In the genomic region with DNA sequence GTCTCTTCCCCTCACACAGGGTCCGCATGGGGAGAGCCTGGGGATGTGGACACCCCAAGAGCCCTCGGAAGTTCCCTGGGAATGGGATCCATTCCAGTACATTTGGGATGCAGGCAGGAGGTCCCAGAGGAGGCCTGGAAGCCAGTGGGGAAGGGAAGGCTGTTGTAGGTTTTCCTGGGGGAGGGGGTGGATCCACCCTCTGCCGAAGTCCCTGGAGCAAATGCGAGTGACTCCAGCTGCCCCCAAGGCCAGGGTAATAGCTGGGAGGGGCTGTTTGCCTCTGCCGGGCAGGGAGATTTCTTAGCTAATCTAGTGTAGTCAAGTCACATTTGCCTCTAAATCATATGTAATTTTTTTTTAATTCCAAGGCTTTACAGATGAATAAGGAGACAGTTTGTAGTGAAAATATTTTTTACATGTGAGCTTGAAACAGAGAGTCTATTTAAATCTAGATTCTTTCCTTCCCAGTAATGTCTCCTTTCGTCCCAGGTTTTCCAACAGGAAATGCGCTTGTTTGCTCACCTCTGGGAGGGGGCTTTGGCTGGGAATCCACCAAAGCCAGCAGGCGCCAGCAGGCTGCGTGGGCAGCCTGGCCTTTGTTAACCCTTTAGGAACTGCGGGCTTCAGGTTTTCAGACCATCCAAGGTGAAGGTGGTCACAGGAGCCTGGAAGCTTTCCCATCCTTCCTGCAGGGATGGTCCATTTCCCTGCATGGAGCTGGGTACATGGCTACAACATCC, we compare ENCODE assay signal across 16 cellular contexts. TPM values are rescaled to one million over a fixed set of nuclear protein-coding genes. Genes with fewer than 3 reads are reported as not detected.
DNase-seq lines count a peak whose midpoint lies in the region; TF ChIP-seq lines count a peak whose summit lies in the region.
"Had no signal": no experiment of that assay in that cellular context is flagged by ENCODE, and none has a peak within 500 bp of the region (broad histone marks: within the 10 kb centered on the region; RNA-seq: fewer than 3 reads in every experiment).

No MANE protein-coding gene starts in this region.

- H3K27ac ChIP-seq in cingulate gyrus (ENCODE audit: low read depth, low read length) (peak overlapping the region; percentile 19), spleen (peak overlapping the region in 2 of 8 donors; percentile 20 to 85)
- H3K27ac ChIP-seq: adrenal gland, coronary artery, suprapubic skin had no signal

- WGBS in spleen, 5 donors = 80 to 87% (median 84%) methylated on average over 8 to 10 of the region's 10 CpGs

- H3K4me1 ChIP-seq in spleen (peaks cover 18 to 91% (median 67%) of the 10 kb centered on the region in 6 donors), HAP-1 (peaks cover 8% of the 10 kb centered on the region)

- in situ Hi-C loops in HAP-1 (cut with MboI; ENCODE audit: low sequenced_read_pairs) = loop anchor here (25.0 kb wide), 1 partner anchor 361 kb away; the partner anchor contains the start of genes CPZ and GPR78

- TF ChIP-seq POLR2A in spleen (IDR thresholded peaks at IDR 0.05) = no peak

- DNase-seq in NCI-H2227 (lab: John Stamatoyannopoulos, UW; ENCODE audit: unreplicated experiment) (peak; percentile 34), NCI-H2227 treated with DMSO at 0.1 percent for 48 hours (lab: John Stamatoyannopoulos, UW) (no peak), NCI-H2081 treated with DMSO at 0.1 percent for 48 hours (lab: John Stamatoyannopoulos, UW) (peak; percentile 72), spleen (peak; percentile 62), HAP-1 (ENCODE audit: low spot score in 2 of 2) (no peak), middle frontal gyrus (ENCODE audit: extremely low spot score, low spot score) (no peak), NCI-H2196 (lab: John Stamatoyannopoulos, UW; ENCODE audit: unreplicated experiment) (no peak)
- DNase-seq: activated CD4-positive, CD25-positive, alpha-beta regulatory T cell treated with anti-CD3 and anti-CD28 coated beads, Interleukin-2, amount 50 U/mL, for 72 hours; activated T-cell treated with anti-CD3 and anti-CD28 coated beads, Interleukin-2, amount 50 U/mL, for 1 hour; adrenal gland; Caco-2; OCI-M1 had no signal

- H3K4me3 ChIP-seq in spleen = no peak overlapping the region
- H3K4me3 ChIP-seq in HAP-1 = no peak overlapping the region
- H3K4me3 ChIP-seq: adrenal gland, coronary artery, suprapubic skin had no signal

- H3K27me3 ChIP-seq in spleen (replicated peaks in 1 of 7) (no peaks in the 10 kb centered on the region), HAP-1 (ENCODE audit: low read depth) (no peaks in the 10 kb centered on the region)
- H3K27me3 ChIP-seq: adrenal gland, suprapubic skin had no signal

- intact Hi-C loops in spleen (cut with DNase I; ENCODE audit: low total_unique reads) = no loop called here

- H3K36me3 ChIP-seq in spleen (peaks cover 0 to 79% (median 43%) of the 10 kb centered on the region in 6 donors), HAP-1 (replicated peaks) (no peaks in the 10 kb centered on the region)

- H3K9me3 ChIP-seq in spleen (no peaks in the 10 kb centered on the region), HAP-1 (no peaks in the 10 kb centered on the region)
- H3K9me3 ChIP-seq: adrenal gland, Caco-2, suprapubic skin had no signal

- no peak for TF ChIP-seq CTCF in spleen (IDR thresholded peaks at IDR 0.05 in 8 of 11, conservative IDR thresholded peaks at IDR 0.05 in 3 of 11)

RNA-seq across cellular contexts. Expression of gene SH3TC1, which starts 26.8 kb away (rescaled TPM):
- 100 to 1,000 TPM in 1 of 7 donors, 10 to 100 TPM in 6; 58.0 to 157 (median 69.4) TPM for total RNA-seq in spleen
- polyA plus RNA-seq in spleen = 10 to 100 TPM; 23.3 to 43.7 (median 23.5) TPM

RNA-seq across cellular contexts. Expression of gene HTRA3, which starts 43.7 kb away (rescaled TPM):
- total RNA-seq in spleen = 1 to 10 TPM; 1.2 to 5.5 (median 3.1) TPM
- 1 to 10 TPM in 2 of 3 donors, under 1 TPM in 1; 0.26 to 2.5 (median 1.9) TPM for polyA plus RNA-seq in spleen
- total RNA-seq: HT-29 had no signal

Comparison
In these comparisons a context has a peak if more than half of its experiments do, and no peak if none do; other contexts are left out.
1. DNase-seq: peak in NCI-H2227 (single experiment), NCI-H2081 treated with DMSO at 0.1 percent for 48 hours (single experiment) and spleen (single experiment); none in NCI-H2227 treated with DMSO at 0.1 percent for 48 hours (single experiment), HAP-1 (0 of 2), middle frontal gyrus (single experiment) and NCI-H2196 (single experiment).